30 cellular contexts compared by ENCODE assay signal in the genomic region with DNA sequence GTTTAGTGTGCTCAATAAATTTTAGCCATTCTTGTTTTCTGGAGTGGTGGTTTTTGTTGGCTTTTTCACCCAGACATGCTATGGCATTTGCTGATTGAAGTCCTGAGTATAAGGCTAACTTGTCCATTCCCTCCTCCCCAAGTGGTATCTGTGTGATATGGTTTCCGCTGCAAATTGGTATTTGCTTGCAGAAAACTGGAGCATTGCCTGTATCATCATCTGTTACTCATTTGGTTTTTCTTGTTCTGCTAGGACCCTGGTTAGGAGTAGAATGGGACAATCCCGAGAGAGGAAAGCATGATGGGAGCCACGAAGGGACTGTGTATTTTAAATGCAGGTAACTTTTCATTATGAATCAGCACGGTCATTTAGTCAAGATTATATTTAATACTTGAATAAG. TPM values are rescaled to one million over a fixed set of nuclear protein-coding genes. Genes with fewer than 3 reads are reported as not detected.
DNase-seq lines count a peak whose midpoint lies in the region; ATAC-seq and TF ChIP-seq lines count a peak whose summit lies in the region.
"Had no signal": no experiment of that assay in that cellular context is flagged by ENCODE, and none has a peak within 500 bp of the region (broad histone marks: within the 10 kb centered on the region; RNA-seq: fewer than 3 reads in every experiment).

No MANE protein-coding gene starts in this region.

- CTCF ChIA-PET in WTC11 (lab: Charles Lee), result no interaction called here

- H3K4me3 ChIP-seq in fibroblast of mammary gland (ENCODE audit: control insufficient read depth, low read depth, low read length), result no peak overlapping the region
- H3K4me3 ChIP-seq: colonic mucosa, HAP-1, lung, neural progenitor cell, right lobe of liver, upper lobe of right lung had no signal

- TF ChIP-seq CTCF in WTC11 (IDR thresholded peaks at IDR 0.05) (no peak), fibroblast of mammary gland (conservative IDR thresholded peaks at IDR 0.05; ENCODE audit: control insufficient read depth, insufficient read depth, low read depth, low read length) (no peak)

- H3K4me1 Mint-ChIP-seq in activated T-cell treated with anti-CD3 and anti-CD28 coated beads, Interleukin-2, amount 50 U/mL, for 72 hours (ENCODE audit: low read depth), result no peaks in the 10 kb centered on the region
- H3K4me1 Mint-ChIP-seq in activated T-cell treated with anti-CD3 and anti-CD28 coated beads, Interleukin-2, amount 50 U/mL, for 24 hours (ENCODE audit: low read depth), result peaks cover 4% of the 10 kb centered on the region
- peaks cover 9% of the 10 kb centered on the region for H3K4me1 Mint-ChIP-seq in WTC11

- POLR2A ChIA-PET in WTC11 (lab: Charles Lee), result no interaction called here

- peaks cover 0 to 10% of the 10 kb centered on the region in 2 donors for H3K36me3 Mint-ChIP-seq in activated T-cell treated with anti-CD3 and anti-CD28 coated beads, Interleukin-2, amount 50 U/mL, for 72 hours (ENCODE audit: insufficient read depth in 2 of 2)
- H3K36me3 Mint-ChIP-seq in activated T-cell treated with anti-CD3 and anti-CD28 coated beads, Interleukin-2, amount 50 U/mL, for 24 hours (ENCODE audit: low read depth), result peaks cover 23% of the 10 kb centered on the region
- peaks cover 10% of the 10 kb centered on the region for H3K36me3 Mint-ChIP-seq in WTC11

- no peaks in the 10 kb centered on the region for H3K27me3 Mint-ChIP-seq in activated T-cell treated with anti-CD3 and anti-CD28 coated beads, Interleukin-2, amount 50 U/mL, for 72 hours (ENCODE audit: low read depth)
- no peaks in the 10 kb centered on the region for H3K27me3 Mint-ChIP-seq in activated T-cell treated with anti-CD3 and anti-CD28 coated beads, Interleukin-2, amount 50 U/mL, for 24 hours
- no peaks in the 10 kb centered on the region for H3K27me3 Mint-ChIP-seq in WTC11 (ENCODE audit: low read depth)
- H3K27me3 Mint-ChIP-seq: CD8-positive, alpha-beta memory T cell had no signal

- no peaks in the 10 kb centered on the region for H3K9me3 Mint-ChIP-seq in activated T-cell treated with anti-CD3 and anti-CD28 coated beads, Interleukin-2, amount 50 U/mL, for 72 hours
- no peaks in the 10 kb centered on the region for H3K9me3 Mint-ChIP-seq in activated T-cell treated with anti-CD3 and anti-CD28 coated beads, Interleukin-2, amount 50 U/mL, for 24 hours
- peaks cover 5% of the 10 kb centered on the region for H3K9me3 Mint-ChIP-seq in WTC11
- H3K9me3 Mint-ChIP-seq: CD8-positive, alpha-beta memory T cell had no signal

- peak overlapping the region; percentile 68 for H3K27ac Mint-ChIP-seq in activated T-cell treated with anti-CD3 and anti-CD28 coated beads, Interleukin-2, amount 50 U/mL, for 72 hours
- H3K27ac Mint-ChIP-seq in activated T-cell treated with anti-CD3 and anti-CD28 coated beads, Interleukin-2, amount 50 U/mL, for 24 hours, result no peak overlapping the region
- peak overlapping the region; percentile 72 for H3K27ac Mint-ChIP-seq in WTC11
- H3K27ac Mint-ChIP-seq: CD8-positive, alpha-beta memory T cell; neural progenitor cell had no signal

- ATAC-seq in activated T-cell treated with anti-CD3 and anti-CD28 coated beads, Interleukin-2, amount 50 U/mL, for 72 hours (replicated peaks in 1 of 2), result no peak
- ATAC-seq in WTC11 (no peak), HG03139 (IDR thresholded peaks at IDR 0.05; ENCODE audit: unreplicated experiment) (no peak)
- ATAC-seq: right lobe of liver, upper lobe of right lung had no signal

- H3K4me3 Mint-ChIP-seq in activated T-cell treated with anti-CD3 and anti-CD28 coated beads, Interleukin-2, amount 50 U/mL, for 72 hours, result no peak overlapping the region
- H3K4me3 Mint-ChIP-seq in activated T-cell treated with anti-CD3 and anti-CD28 coated beads, Interleukin-2, amount 50 U/mL, for 24 hours, result no peak overlapping the region
- H3K4me3 Mint-ChIP-seq in WTC11, result no peak overlapping the region
- H3K4me3 Mint-ChIP-seq: CD8-positive, alpha-beta memory T cell; neural progenitor cell had no signal

- DNase-seq in activated T-cell treated with anti-CD3 and anti-CD28 coated beads, Interleukin-2, amount 50 U/mL, for 72 hours, result no peak
- no peak for DNase-seq in activated T-cell treated with anti-CD3 and anti-CD28 coated beads, Interleukin-2, amount 50 U/mL, for 24 hours
- no peak for DNase-seq in WTC11 (ENCODE audit: low spot score)
- DNase-seq in fibroblast of mammary gland (ENCODE audit: low read depth), result peak; percentile 57
- no peak for DNase-seq in putamen (ENCODE audit: low spot score)
- no peak for DNase-seq in NCI-H1105 treated with DMSO at 0.1 percent for 48 hours (lab: John Stamatoyannopoulos, UW)
- DNase-seq in ureter (ENCODE audit: low spot score), result no peak
- DNase-seq: activated CD4-positive, alpha-beta T cell treated with anti-CD3 and anti-CD28 coated beads for 4 hours; activated CD8-positive, alpha-beta memory T cell treated with anti-CD3 and anti-CD28 coated beads for 24 hours; activated naive CD4-positive, alpha-beta T cell treated with Interleukin-2 at 50 U/mL for 16 hours; activated T-cell treated with anti-CD3 and anti-CD28 coated beads, Interleukin-2, amount 50 U/mL, for 1 hour; CD8-positive, alpha-beta memory T cell; colonic mucosa; DMS153; effector CD8-positive, alpha-beta T cell; GDM1; Kasumi-1; kidney glomerular epithelial cell; NCI-H1436 treated with DMSO at 0.1 percent for 48 hours; NCI-H2107; NCI-H774; RPMI8226; stimulated activated CD4-positive, alpha-beta T cell treated with anti-CD3 and anti-CD28 coated beads, Interleukin-2, amount 100 ng/mL, for 48 hours; T-helper 2 cell; upper lobe of right lung had no signal

TF ChIP-seq in WTC11, 78 proteins besides CTCF, POLR2A, EP300 and RAD21 (continues in another document):
- TF ChIP-seq SP1 (CRISPR knock-in tag; conservative IDR thresholded peaks at IDR 0.05), result no peak
- no peak for TF ChIP-seq ELF4 (CRISPR knock-in tag; IDR thresholded peaks at IDR 0.05; ENCODE audit: low read depth)
- TF ChIP-seq, protein P1, sequence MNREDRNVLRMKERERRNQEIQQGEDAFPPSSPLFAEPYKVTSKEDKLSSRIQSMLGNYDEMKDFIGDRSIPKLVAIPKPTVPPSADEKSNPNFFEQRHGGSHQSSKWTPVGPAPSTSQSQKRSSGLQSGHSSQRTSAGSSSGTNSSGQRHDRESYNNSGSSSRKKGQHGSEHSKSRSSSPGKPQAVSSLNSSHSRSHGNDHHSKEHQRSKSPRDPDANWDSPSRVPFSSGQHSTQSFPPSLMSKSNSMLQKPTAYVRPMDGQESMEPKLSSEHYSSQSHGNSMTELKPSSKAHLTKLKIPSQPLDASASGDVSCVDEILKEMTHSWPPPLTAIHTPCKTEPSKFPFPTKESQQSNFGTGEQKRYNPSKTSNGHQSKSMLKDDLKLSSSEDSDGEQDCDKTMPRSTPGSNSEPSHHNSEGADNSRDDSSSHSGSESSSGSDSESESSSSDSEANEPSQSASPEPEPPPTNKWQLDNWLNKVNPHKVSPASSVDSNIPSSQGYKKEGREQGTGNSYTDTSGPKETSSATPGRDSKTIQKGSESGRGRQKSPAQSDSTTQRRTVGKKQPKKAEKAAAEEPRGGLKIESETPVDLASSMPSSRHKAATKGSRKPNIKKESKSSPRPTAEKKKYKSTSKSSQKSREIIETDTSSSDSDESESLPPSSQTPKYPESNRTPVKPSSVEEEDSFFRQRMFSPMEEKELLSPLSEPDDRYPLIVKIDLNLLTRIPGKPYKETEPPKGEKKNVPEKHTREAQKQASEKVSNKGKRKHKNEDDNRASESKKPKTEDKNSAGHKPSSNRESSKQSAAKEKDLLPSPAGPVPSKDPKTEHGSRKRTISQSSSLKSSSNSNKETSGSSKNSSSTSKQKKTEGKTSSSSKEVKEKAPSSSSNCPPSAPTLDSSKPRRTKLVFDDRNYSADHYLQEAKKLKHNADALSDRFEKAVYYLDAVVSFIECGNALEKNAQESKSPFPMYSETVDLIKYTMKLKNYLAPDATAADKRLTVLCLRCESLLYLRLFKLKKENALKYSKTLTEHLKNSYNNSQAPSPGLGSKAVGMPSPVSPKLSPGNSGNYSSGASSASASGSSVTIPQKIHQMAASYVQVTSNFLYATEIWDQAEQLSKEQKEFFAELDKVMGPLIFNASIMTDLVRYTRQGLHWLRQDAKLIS (CRISPR knock-in tag; IDR thresholded peaks at IDR 0.05; ENCODE audit: borderline replicate concordance), result no peak
- TF ChIP-seq, protein P2, sequence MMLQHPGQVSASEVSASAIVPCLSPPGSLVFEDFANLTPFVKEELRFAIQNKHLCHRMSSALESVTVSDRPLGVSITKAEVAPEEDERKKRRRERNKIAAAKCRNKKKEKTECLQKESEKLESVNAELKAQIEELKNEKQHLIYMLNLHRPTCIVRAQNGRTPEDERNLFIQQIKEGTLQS (CRISPR knock-in tag; conservative IDR thresholded peaks at IDR 0.05), result no peak
- TF ChIP-seq, protein P3, sequence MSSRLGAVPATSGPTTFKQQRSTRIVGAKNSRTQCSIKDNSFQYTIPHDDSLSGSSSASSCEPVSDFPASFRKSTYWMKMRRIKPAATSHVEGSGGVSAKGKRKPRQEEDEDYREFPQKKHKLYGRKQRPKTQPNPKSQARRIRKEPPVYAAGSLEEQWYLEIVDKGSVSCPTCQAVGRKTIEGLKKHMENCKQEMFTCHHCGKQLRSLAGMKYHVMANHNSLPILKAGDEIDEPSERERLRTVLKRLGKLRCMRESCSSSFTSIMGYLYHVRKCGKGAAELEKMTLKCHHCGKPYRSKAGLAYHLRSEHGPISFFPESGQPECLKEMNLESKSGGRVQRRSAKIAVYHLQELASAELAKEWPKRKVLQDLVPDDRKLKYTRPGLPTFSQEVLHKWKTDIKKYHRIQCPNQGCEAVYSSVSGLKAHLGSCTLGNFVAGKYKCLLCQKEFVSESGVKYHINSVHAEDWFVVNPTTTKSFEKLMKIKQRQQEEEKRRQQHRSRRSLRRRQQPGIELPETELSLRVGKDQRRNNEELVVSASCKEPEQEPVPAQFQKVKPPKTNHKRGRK (CRISPR knock-in tag; IDR thresholded peaks at IDR 0.05; ENCODE audit: borderline replicate concordance), result no peak
- TF ChIP-seq, protein P4, sequence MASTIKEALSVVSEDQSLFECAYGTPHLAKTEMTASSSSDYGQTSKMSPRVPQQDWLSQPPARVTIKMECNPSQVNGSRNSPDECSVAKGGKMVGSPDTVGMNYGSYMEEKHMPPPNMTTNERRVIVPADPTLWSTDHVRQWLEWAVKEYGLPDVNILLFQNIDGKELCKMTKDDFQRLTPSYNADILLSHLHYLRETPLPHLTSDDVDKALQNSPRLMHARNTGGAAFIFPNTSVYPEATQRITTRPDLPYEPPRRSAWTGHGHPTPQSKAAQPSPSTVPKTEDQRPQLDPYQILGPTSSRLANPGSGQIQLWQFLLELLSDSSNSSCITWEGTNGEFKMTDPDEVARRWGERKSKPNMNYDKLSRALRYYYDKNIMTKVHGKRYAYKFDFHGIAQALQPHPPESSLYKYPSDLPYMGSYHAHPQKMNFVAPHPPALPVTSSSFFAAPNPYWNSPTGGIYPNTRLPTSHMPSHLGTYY (CRISPR knock-in tag; IDR thresholded peaks at IDR 0.05), result no peak

RNA-seq across cellular contexts. Expression of a gene that starts 34.0 kb away (rescaled TPM):
- total RNA-seq in activated T-cell treated with anti-CD3 and anti-CD28 coated beads, Interleukin-2, amount 50 U/mL, for 72 hours, result 10 to 100 TPM; 27.7 to 37.3 TPM
- 33.3 to 40.1 TPM (median 34.8 TPM) in 3 replicates for total RNA-seq in WTC11 (2021)
- total RNA-seq in ureter, result 30.7 TPM
